Comparison of ENCODE assay signal across 8 cellular contexts in genomic region chr6:43702522-43703440, GRCh38. TPM values are rescaled to one million over a fixed set of nuclear protein-coding genes. Genes with fewer than 3 reads are reported as not detected.
A peak's percentile ranks its signal among the peaks of the same experiment; 100 is the strongest.
DNase-seq lines count a peak whose midpoint lies in the region; ATAC-seq, FAIRE-seq and TF ChIP-seq lines count a peak whose summit lies in the region.

No MANE protein-coding gene starts in this region.

- TF ChIP-seq POLR2A in A549 (IDR thresholded peaks at IDR 0.05; ENCODE audit: low read length) (no peak; the same call in 1 of the 2 replicates), NB4 (IDR thresholded peaks at IDR 0.05; ENCODE audit: extremely low read depth, insufficient read length) (no peak)

- CTCF ChIA-PET in A549 (lab: Yijun Ruan, JAX) = interaction anchor here (0.6 to 1.3 kb wide), 3 partner anchors 12 to 376 kb away, joined by 3 to 4 read pairs (median 3); partner anchors contain the start of gene VEGFA

- FAIRE-seq in A549 (lab: Jason Lieb, UNC) = no peak

- no peaks in the 10 kb centered on the region for H3K27me3 ChIP-seq in parathyroid adenoma (ENCODE audit: control insufficient read depth, insufficient read depth, low read length)

- H3K9ac ChIP-seq in parathyroid adenoma = no peak overlapping the region

- H3K79me2 ChIP-seq in parathyroid adenoma = no peaks in the 10 kb centered on the region

- H3K27ac ChIP-seq in A549 (peak overlapping the region; percentile 75 to 87), parathyroid adenoma (peak overlapping the region; percentile 82)

- TF ChIP-seq RAD21 in A549 (conservative IDR thresholded peaks at IDR 0.05 in 1 of 2, IDR thresholded peaks at IDR 0.05 in 1 of 2) = no peak

- H3K4me1 ChIP-seq in A549 (peaks cover 85% of the 10 kb centered on the region), parathyroid adenoma (peaks cover 29% of the 10 kb centered on the region)

- ATAC-seq in A549 (peak; percentile 81 to 86), GM21786 (IDR thresholded peaks at IDR 0.05; ENCODE audit: unreplicated experiment) (no peak), HG03108 (IDR thresholded peaks at IDR 0.05; ENCODE audit: unreplicated experiment) (no peak)

- POLR2A ChIA-PET in A549 (lab: Yijun Ruan, JAX) = no interaction called here

- DNase-seq in A549 (ENCODE audit: low read depth in 1 of 2, low spot score in 1 of 2) (peak; percentile 84 to 92), GM04504 (ENCODE audit: low read depth) (peak; percentile 91), NB4 (ENCODE audit: low read depth) (peak; percentile 60), cardiac septum (ENCODE audit: low spot score) (peak; percentile 94)
- peak; percentile 13 for DNase-seq in activated naive CD4-positive, alpha-beta T cell treated with anti-CD3 and anti-CD28 coated beads, Interleukin-2, amount 50 U/mL, for 16 hours

- intact Hi-C loops in cardiac septum (cut with DNase I) = loop anchor here (2.0 kb wide), 1 partner anchor 16 kb away; the partner anchor contains the start of gene MRPS18A

- 32% methylated on average over 9 of the region's 15 CpGs for WGBS in A549 (ENCODE audit: missing lambda C conversion rate)

- H2AFZ ChIP-seq in parathyroid adenoma = peak overlapping the region; percentile 83

- H3K9me3 ChIP-seq in A549 (no peaks in the 10 kb centered on the region), parathyroid adenoma (ENCODE audit: control insufficient read depth, low read length) (no peaks in the 10 kb centered on the region)

- no peaks in the 10 kb centered on the region for H3K36me3 ChIP-seq in parathyroid adenoma (ENCODE audit: control insufficient read depth, insufficient read depth, low read length)

- H3K4me3 ChIP-seq in A549 (no peak overlapping the region), NB4 (ENCODE audit: low read depth, low read length) (no peak overlapping the region), parathyroid adenoma (ENCODE audit: low read depth, low read length) (peak overlapping the region; percentile 13)

- no peak for TF ChIP-seq EP300 in A549 (IDR thresholded peaks at IDR 0.05)

- H3K4me2 ChIP-seq in A549 (peak overlapping the region; percentile 69), parathyroid adenoma (ENCODE audit: low read length) (peak overlapping the region; percentile 31)

- TF ChIP-seq CTCF in A549 (IDR thresholded peaks at IDR 0.05) = no peak
- TF ChIP-seq CTCF in NB4 (IDR thresholded peaks at IDR 0.05; ENCODE audit: low read depth, low read length) = no peak
- TF ChIP-seq CTCF in parathyroid adenoma (IDR thresholded peaks at IDR 0.05) = no peak

TF ChIP-seq in A549, 52 proteins besides CTCF, POLR2A, EP300 and RAD21:
- TF ChIP-seq FOSL2 (IDR thresholded peaks at IDR 0.05) (no peak), FOSL2 (CRISPR knock-in tag; IDR thresholded peaks at IDR 0.05) (peak; percentile 61), MYC (IDR thresholded peaks at IDR 0.05; ENCODE audit: borderline replicate concordance, low read length) (peak; percentile 13; the same call in 1 of the 2 replicates), CEBPB (IDR thresholded peaks at IDR 0.05) (0 out of 4 replicates have a peak, but pooled peaks of 1 of the 2 experiments have one; percentile 42), HOXA7 (CRISPR knock-in tag; IDR thresholded peaks at IDR 0.05) (no peak), JUN (IDR thresholded peaks at IDR 0.05) (peak in 1 of 2 experiments; percentile 38; a peak in 1 of 5 replicates), TFCP2L1 (CRISPR knock-in tag; IDR thresholded peaks at IDR 0.05) (no peak), NR3C1 (IDR thresholded peaks at IDR 0.05) (no peak), SREBF2 (IDR thresholded peaks at IDR 0.05) (no peak)

RNA-seq across cellular contexts. Expression of gene MRPS18A, which starts 15.2 kb away (rescaled TPM):
- polyA plus RNA-seq in A549 (2011; rRNA removed) = 44.2 and 54.2 TPM in 2 replicates
- polyA plus RNA-seq in A549 (2012; cell fraction: cytosol; rRNA removed) = 63.2 and 69.3 TPM in 2 replicates
- 48.8 and 60.2 TPM in 2 replicates for polyA plus RNA-seq in A549 (2012; cell fraction: nucleus; rRNA removed)
- 38.0 to 42.1 TPM (median 41.1 TPM) in 3 replicates for polyA plus RNA-seq in A549 (2017; fragmentation: RNase III; extraction: RNeasy Plus Mini Kit Qiagen cat#74134 plus additional on column Dnase treatment)
- polyA minus RNA-seq in A549 (2011; rRNA and poly(A)+ RNA removed) = 60.9 and 76.0 TPM in 2 replicates
- 38.4 TPM for total RNA-seq in cardiac septum

RNA-seq across cellular contexts. Expression of gene RSPH9, which starts 57.9 kb away (rescaled TPM):
- polyA plus RNA-seq in A549 (2011; rRNA removed) (0.18 and 0.37 TPM in 2 replicates), A549 (2017; fragmentation: RNase III; extraction: RNeasy Plus Mini Kit Qiagen cat#74134 plus additional on column Dnase treatment) (0.09 to 0.17 TPM (median 0.14 TPM) in 3 replicates)
- polyA plus RNA-seq in A549 (2012; cell fraction: cytosol; rRNA removed) = 0.12 and 0.19 TPM in 2 replicates
- polyA plus RNA-seq in A549 (2012; cell fraction: nucleus; rRNA removed) = 0.16 and 0.17 TPM in 2 replicates
- 0.33 TPM in 1 of 2 replicates, not detected in the other for polyA minus RNA-seq in A549 (2011; rRNA and poly(A)+ RNA removed)
- total RNA-seq in cardiac septum = 0.24 TPM

Comparison
In these comparisons a context has a peak if more than half of its experiments do, and no peak if none do; other contexts are left out.
1. ATAC-seq: peak in A549 (2 of 2); none in GM21786 (single experiment) and HG03108 (single experiment).
2. DNase-seq: peak in every context shown above with its lines; median percentile 94 in cardiac septum; 91 in GM04504; 88 in A549; 60 in NB4; 13 in activated naive CD4-positive, alpha-beta T cell treated with anti-CD3 and anti-CD28 coated beads, Interleukin-2, amount 50 U/mL, for 16 hours.